In the genomic region with DNA sequence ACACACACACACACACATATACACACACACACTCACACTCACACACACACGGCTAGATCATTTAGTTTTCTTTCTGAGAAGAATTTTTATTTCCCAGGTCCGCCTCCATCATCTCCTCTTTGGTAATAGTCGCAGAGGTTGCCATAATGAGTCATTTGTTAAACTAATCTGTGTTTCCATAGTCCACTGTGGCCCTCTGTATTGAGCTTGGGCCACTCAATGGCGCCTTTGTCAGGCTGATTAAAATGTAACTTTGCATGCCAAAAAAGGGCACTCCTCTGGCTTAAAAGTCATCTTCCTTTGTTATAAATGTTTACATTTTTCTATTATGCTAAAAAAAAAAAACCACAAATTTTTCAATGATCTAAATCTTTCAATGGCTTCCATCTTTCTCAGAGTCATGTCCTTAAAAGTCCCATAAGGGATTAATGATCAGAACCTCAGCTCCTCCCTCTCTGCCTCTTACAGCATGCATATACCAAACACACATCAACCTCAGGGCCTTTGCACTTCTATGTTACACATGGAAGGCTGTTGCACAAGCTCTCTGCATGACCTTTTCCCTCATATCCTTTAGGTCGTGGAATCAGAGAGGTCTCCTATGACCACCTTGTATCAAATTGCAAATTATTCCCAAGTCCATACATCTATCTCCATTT, we compare ENCODE assay signal across 1 cellular context.
A peak's percentile ranks its signal among the peaks of the same experiment; 100 is the strongest.
TF ChIP-seq lines count a peak whose summit lies in the region.

No MANE protein-coding gene starts in this region.

TF ChIP-seq in HepG2, 621 proteins besides CTCF, POLR2A, EP300 and RAD21 (continued from another document and continues in another):
- TF ChIP-seq, protein P1, sequence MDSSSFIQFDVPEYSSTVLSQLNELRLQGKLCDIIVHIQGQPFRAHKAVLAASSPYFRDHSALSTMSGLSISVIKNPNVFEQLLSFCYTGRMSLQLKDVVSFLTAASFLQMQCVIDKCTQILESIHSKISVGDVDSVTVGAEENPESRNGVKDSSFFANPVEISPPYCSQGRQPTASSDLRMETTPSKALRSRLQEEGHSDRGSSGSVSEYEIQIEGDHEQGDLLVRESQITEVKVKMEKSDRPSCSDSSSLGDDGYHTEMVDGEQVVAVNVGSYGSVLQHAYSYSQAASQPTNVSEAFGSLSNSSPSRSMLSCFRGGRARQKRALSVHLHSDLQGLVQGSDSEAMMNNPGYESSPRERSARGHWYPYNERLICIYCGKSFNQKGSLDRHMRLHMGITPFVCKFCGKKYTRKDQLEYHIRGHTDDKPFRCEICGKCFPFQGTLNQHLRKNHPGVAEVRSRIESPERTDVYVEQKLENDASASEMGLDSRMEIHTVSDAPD (CRISPR knock-in tag; IDR thresholded peaks at IDR 0.05): no peak
- no peak; the same call in 1 of the 2 replicates for TF ChIP-seq NFYC (CRISPR knock-in tag; IDR thresholded peaks at IDR 0.05)
- peak; percentile 94 for TF ChIP-seq SOX5 (CRISPR knock-in tag; IDR thresholded peaks at IDR 0.05; ENCODE audit: borderline replicate concordance)
- no peak; the same call in 1 of the 2 replicates for TF ChIP-seq NFKBIZ (CRISPR knock-in tag; IDR thresholded peaks at IDR 0.05)
- TF ChIP-seq, protein P2, sequence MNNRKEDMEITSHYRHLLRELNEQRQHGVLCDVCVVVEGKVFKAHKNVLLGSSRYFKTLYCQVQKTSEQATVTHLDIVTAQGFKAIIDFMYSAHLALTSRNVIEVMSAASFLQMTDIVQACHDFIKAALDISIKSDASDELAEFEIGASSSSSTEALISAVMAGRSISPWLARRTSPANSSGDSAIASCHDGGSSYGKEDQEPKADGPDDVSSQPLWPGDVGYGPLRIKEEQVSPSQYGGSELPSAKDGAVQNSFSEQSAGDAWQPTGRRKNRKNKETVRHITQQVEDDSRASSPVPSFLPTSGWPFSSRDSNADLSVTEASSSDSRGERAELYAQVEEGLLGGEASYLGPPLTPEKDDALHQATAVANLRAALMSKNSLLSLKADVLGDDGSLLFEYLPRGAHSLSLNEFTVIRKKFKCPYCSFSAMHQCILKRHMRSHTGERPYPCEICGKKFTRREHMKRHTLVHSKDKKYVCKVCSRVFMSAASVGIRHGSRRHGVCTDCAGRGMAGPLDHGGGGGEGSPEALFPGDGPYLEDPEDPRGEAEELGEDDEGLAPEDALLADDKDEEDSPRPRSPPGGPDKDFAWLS (CRISPR knock-in tag; IDR thresholded peaks at IDR 0.05; ENCODE audit: borderline replicate concordance): no peak
- TF ChIP-seq HNF4A (CRISPR knock-in tag; IDR thresholded peaks at IDR 0.05): peak; percentile 58; the same call in 1 of the 2 replicates
- TF ChIP-seq, protein P3, sequence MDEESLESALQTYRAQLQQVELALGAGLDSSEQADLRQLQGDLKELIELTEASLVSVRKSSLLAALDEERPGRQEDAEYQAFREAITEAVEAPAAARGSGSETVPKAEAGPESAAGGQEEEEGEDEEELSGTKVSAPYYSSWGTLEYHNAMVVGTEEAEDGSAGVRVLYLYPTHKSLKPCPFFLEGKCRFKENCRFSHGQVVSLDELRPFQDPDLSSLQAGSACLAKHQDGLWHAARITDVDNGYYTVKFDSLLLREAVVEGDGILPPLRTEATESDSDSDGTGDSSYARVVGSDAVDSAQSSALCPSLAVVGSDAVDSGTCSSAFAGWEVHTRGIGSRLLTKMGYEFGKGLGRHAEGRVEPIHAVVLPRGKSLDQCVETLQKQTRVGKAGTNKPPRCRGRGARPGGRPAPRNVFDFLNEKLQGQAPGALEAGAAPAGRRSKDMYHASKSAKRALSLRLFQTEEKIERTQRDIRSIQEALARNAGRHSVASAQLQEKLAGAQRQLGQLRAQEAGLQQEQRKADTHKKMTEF (CRISPR knock-in tag; IDR thresholded peaks at IDR 0.05): peak; percentile 29; the same call in 1 of the 2 replicates
- peak; percentile 77 for TF ChIP-seq CEBPB (IDR thresholded peaks at IDR 0.05; ENCODE audit: borderline replicate concordance, low read depth, low read length)
- TF ChIP-seq, protein P4, sequence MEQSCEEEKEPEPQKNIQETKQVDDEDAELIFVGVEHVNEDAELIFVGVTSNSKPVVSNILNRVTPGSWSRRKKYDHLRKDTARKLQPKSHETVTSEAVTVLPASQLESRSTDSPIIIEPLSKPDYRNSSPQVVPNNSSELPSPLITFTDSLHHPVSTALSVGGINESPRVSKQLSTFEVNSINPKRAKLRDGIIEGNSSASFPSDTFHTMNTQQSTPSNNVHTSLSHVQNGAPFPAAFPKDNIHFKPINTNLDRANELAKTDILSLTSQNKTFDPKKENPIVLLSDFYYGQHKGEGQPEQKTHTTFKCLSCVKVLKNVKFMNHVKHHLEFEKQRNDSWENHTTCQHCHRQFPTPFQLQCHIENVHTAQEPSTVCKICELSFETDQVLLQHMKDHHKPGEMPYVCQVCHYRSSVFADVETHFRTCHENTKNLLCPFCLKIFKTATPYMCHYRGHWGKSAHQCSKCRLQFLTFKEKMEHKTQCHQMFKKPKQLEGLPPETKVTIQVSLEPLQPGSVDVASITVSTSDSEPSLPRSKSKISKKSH (CRISPR knock-in tag; IDR thresholded peaks at IDR 0.05; ENCODE audit: borderline replicate concordance): no peak
- TF ChIP-seq ZNF709 (CRISPR knock-in tag; IDR thresholded peaks at IDR 0.05): no peak
- TF ChIP-seq WIZ (CRISPR knock-in tag; IDR thresholded peaks at IDR 0.05): no peak
- TF ChIP-seq GFI1 (CRISPR knock-in tag; IDR thresholded peaks at IDR 0.05; ENCODE audit: borderline replicate concordance): peak; percentile 17; the same call in 1 of the 2 replicates
- no peak for TF ChIP-seq FOXP1 (IDR thresholded peaks at IDR 0.05)
- TF ChIP-seq FOXP1 (CRISPR knock-in tag; IDR thresholded peaks at IDR 0.05): 0 out of 2 replicates have a peak, but pooled peaks have one; percentile 4
- TF ChIP-seq CBFB (CRISPR knock-in tag; IDR thresholded peaks at IDR 0.05): 0 out of 2 replicates have a peak, but pooled peaks have one; percentile 38
- TF ChIP-seq THAP11 (CRISPR knock-in tag; IDR thresholded peaks at IDR 0.05): peak; percentile 45; the same call in 1 of the 2 replicates
- TF ChIP-seq HNF4G (IDR thresholded peaks at IDR 0.05; ENCODE audit: borderline replicate concordance, low read depth, low read length): peak; percentile 65; the same call in 1 of the 2 replicates
- no peak for TF ChIP-seq HNF4G (CRISPR knock-in tag; IDR thresholded peaks at IDR 0.05; ENCODE audit: borderline replicate concordance, low read depth)
- no peak for TF ChIP-seq TOPORS (CRISPR knock-in tag; IDR thresholded peaks at IDR 0.05)
- TF ChIP-seq ZBTB7B (CRISPR knock-in tag; IDR thresholded peaks at IDR 0.05): peak; percentile 35; the same call in 1 of the 2 replicates
- TF ChIP-seq, protein P5, sequence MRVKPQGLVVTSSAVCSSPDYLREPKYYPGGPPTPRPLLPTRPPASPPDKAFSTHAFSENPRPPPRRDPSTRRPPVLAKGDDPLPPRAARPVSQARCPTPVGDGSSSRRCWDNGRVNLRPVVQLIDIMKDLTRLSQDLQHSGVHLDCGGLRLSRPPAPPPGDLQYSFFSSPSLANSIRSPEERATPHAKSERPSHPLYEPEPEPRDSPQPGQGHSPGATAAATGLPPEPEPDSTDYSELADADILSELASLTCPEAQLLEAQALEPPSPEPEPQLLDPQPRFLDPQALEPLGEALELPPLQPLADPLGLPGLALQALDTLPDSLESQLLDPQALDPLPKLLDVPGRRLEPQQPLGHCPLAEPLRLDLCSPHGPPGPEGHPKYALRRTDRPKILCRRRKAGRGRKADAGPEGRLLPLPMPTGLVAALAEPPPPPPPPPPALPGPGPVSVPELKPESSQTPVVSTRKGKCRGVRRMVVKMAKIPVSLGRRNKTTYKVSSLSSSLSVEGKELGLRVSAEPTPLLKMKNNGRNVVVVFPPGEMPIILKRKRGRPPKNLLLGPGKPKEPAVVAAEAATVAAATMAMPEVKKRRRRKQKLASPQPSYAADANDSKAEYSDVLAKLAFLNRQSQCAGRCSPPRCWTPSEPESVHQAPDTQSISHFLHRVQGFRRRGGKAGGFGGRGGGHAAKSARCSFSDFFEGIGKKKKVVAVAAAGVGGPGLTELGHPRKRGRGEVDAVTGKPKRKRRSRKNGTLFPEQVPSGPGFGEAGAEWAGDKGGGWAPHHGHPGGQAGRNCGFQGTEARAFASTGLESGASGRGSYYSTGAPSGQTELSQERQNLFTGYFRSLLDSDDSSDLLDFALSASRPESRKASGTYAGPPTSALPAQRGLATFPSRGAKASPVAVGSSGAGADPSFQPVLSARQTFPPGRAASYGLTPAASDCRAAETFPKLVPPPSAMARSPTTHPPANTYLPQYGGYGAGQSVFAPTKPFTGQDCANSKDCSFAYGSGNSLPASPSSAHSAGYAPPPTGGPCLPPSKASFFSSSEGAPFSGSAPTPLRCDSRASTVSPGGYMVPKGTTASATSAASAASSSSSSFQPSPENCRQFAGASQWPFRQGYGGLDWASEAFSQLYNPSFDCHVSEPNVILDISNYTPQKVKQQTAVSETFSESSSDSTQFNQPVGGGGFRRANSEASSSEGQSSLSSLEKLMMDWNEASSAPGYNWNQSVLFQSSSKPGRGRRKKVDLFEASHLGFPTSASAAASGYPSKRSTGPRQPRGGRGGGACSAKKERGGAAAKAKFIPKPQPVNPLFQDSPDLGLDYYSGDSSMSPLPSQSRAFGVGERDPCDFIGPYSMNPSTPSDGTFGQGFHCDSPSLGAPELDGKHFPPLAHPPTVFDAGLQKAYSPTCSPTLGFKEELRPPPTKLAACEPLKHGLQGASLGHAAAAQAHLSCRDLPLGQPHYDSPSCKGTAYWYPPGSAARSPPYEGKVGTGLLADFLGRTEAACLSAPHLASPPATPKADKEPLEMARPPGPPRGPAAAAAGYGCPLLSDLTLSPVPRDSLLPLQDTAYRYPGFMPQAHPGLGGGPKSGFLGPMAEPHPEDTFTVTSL (CRISPR knock-in tag; IDR thresholded peaks at IDR 0.05; ENCODE audit: borderline replicate concordance): peak; percentile 49; the same call in 1 of the 2 replicates
- TF ChIP-seq TAF1 (CRISPR knock-in tag; IDR thresholded peaks at IDR 0.05): no peak
- TF ChIP-seq ZNF296 (CRISPR knock-in tag; conservative IDR thresholded peaks at IDR 0.05): no peak
- TF ChIP-seq ZNF343 (CRISPR knock-in tag; IDR thresholded peaks at IDR 0.05): no peak
- TF ChIP-seq ISL2 (CRISPR knock-in tag; IDR thresholded peaks at IDR 0.05): peak; percentile 73
- no peak for TF ChIP-seq ZSCAN25 (CRISPR knock-in tag; IDR thresholded peaks at IDR 0.05)
- TF ChIP-seq ZNF616 (CRISPR knock-in tag; IDR thresholded peaks at IDR 0.05; ENCODE audit: low read depth): no peak
- TF ChIP-seq ARNTL (CRISPR knock-in tag; IDR thresholded peaks at IDR 0.05): no peak
- TF ChIP-seq REL (CRISPR knock-in tag; conservative IDR thresholded peaks at IDR 0.05): no peak
- TF ChIP-seq TCF7L2 (IDR thresholded peaks at IDR 0.05; ENCODE audit: low read depth, low read length): no peak
- TF ChIP-seq TBX3 (IDR thresholded peaks at IDR 0.05; ENCODE audit: borderline replicate concordance): no peak; the same call in 1 of the 2 replicates
- TF ChIP-seq JUNB (CRISPR knock-in tag; IDR thresholded peaks at IDR 0.05; ENCODE audit: borderline replicate concordance): peak; percentile 22; the same call in 1 of the 2 replicates
- TF ChIP-seq, protein P6, sequence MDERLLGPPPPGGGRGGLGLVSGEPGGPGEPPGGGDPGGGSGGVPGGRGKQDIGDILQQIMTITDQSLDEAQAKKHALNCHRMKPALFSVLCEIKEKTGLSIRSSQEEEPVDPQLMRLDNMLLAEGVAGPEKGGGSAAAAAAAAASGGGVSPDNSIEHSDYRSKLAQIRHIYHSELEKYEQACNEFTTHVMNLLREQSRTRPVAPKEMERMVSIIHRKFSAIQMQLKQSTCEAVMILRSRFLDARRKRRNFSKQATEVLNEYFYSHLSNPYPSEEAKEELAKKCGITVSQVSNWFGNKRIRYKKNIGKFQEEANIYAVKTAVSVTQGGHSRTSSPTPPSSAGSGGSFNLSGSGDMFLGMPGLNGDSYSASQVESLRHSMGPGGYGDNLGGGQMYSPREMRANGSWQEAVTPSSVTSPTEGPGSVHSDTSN (CRISPR knock-in tag; IDR thresholded peaks at IDR 0.05): no peak
- TF ChIP-seq SIN3A (IDR thresholded peaks at IDR 0.05; ENCODE audit: borderline replicate concordance, low read depth, low read length): no peak
- TF ChIP-seq CHD4 (IDR thresholded peaks at IDR 0.05; ENCODE audit: borderline replicate concordance, low read length): peak; percentile 94; the same call in 1 of the 2 replicates
- TF ChIP-seq MTA1 (CRISPR knock-in tag; IDR thresholded peaks at IDR 0.05; ENCODE audit: borderline replicate concordance): no peak
- peak; percentile 18; the same call in 1 of the 2 replicates for TF ChIP-seq CREM (IDR thresholded peaks at IDR 0.05)
- no peak for TF ChIP-seq CREM (CRISPR knock-in tag; IDR thresholded peaks at IDR 0.05)
- TF ChIP-seq NR2F1 (CRISPR knock-in tag; IDR thresholded peaks at IDR 0.05): no peak
- TF ChIP-seq, protein P7, sequence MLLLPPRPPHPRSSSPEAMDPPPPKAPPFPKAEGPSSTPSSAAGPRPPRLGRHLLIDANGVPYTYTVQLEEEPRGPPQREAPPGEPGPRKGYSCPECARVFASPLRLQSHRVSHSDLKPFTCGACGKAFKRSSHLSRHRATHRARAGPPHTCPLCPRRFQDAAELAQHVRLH (CRISPR knock-in tag; IDR thresholded peaks at IDR 0.05; ENCODE audit: borderline replicate concordance, low read depth): no peak
- TF ChIP-seq, protein P8, sequence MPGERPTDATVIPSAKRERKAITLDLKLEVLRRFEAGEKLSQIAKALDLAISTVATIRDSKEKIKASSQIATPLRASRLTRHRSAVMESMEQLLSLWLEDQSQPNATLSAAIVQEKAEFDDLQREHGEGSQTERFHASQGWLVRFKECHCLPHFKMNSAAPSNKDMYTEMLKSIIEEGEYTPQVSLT (CRISPR knock-in tag; IDR thresholded peaks at IDR 0.05; ENCODE audit: borderline replicate concordance, low read depth): no peak
- TF ChIP-seq, protein P9, sequence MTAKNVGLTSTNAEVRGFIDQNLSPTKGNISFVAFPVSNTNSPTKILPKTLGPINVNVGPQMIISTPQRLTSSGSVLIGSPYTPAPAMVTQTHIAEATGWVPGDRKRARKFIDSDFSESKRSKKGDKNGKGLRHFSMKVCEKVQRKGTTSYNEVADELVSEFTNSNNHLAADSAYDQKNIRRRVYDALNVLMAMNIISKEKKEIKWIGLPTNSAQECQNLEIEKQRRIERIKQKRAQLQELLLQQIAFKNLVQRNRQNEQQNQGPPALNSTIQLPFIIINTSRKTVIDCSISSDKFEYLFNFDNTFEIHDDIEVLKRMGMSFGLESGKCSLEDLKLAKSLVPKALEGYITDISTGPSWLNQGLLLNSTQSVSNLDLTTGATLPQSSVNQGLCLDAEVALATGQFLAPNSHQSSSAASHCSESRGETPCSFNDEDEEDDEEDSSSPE (CRISPR knock-in tag; IDR thresholded peaks at IDR 0.05): 0 out of 2 replicates have a peak, but pooled peaks have one; percentile 39
- peak; percentile 91 for TF ChIP-seq ADNP (CRISPR knock-in tag; IDR thresholded peaks at IDR 0.05)
- TF ChIP-seq ZNF776 (CRISPR knock-in tag; IDR thresholded peaks at IDR 0.05): no peak
- no peak for TF ChIP-seq ZNF230 (CRISPR knock-in tag; IDR thresholded peaks at IDR 0.05)
- TF ChIP-seq ATAD3A (CRISPR knock-in tag; IDR thresholded peaks at IDR 0.05): no peak
- TF ChIP-seq, protein P10, sequence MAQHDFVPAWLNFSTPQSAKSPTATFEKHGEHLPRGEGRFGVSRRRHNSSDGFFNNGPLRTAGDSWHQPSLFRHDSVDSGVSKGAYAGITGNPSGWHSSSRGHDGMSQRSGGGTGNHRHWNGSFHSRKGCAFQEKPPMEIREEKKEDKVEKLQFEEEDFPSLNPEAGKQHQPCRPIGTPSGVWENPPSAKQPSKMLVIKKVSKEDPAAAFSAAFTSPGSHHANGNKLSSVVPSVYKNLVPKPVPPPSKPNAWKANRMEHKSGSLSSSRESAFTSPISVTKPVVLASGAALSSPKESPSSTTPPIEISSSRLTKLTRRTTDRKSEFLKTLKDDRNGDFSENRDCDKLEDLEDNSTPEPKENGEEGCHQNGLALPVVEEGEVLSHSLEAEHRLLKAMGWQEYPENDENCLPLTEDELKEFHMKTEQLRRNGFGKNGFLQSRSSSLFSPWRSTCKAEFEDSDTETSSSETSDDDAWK (CRISPR knock-in tag; IDR thresholded peaks at IDR 0.05): no peak
- TF ChIP-seq NFRKB (IDR thresholded peaks at IDR 0.05): peak; percentile 19; the same call in 1 of the 2 replicates
